ENCODE assay signal across 8 cellular contexts in the genomic region with DNA sequence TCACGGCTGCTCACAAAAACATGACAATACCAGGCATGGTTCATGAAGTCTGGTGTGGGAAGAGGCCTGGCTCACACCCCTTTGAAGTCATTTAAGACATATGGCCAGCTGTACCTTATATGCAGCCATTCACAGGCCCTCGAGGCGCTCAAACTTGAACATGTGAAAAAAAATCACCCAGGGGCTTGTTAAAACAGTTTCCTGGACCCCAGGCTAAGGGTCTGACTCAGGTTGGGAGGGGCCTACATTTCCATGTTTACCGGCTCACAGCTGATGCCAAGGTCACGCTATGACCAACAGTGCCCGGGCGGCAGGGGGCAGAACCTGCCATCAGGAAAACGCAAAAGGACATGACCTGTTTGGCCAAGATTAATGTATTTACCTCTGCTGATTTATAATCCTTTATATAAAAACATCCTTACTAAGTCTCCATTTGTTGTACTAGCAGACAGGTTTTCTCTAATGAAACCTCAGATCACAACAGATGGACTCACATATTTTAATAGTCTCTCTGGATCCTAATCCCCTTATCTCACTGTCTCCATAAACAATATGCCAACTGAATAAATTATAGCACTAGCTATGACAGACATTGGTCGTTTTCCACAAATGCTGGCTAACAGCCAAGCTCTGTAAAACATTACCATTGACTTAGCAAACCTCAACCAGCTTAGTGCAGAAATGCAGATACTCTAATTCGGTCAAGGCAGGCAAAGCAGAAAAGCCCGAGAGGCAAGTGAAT. TPM values are rescaled to one million over a fixed set of nuclear protein-coding genes. Genes with fewer than 3 reads are reported as not detected.
DNase-seq lines count a peak whose midpoint lies in the region; TF ChIP-seq lines count a peak whose summit lies in the region.

No MANE protein-coding gene starts in this region.

- no peaks in the 10 kb centered on the region for H3K27me3 ChIP-seq in H7 (ENCODE audit: control insufficient read depth, insufficient read depth, low read length)

- DNase-seq in LNCaP clone FGC (ENCODE audit: low read depth) (peak; percentile 87), SK-N-DZ (ENCODE audit: low spot score) (peak; percentile 27), fibroblast of mammary gland (ENCODE audit: low read depth) (peak; percentile 33), renal cortical epithelial cell (ENCODE audit: low read depth) (peak; percentile 90), H7 (no peak), NOMO-1 (lab: John Stamatoyannopoulos, UW; ENCODE audit: unreplicated experiment in 2 of 2) (no peak), inferior parietal cortex (ENCODE audit: extremely low spot score) (no peak)

- TF ChIP-seq CTCF in C4-2B (conservative IDR thresholded peaks at IDR 0.05) (peak; percentile 23; the same call in 1 of the 2 replicates), LNCaP clone FGC (IDR thresholded peaks at IDR 0.05; ENCODE audit: control insufficient read depth, extremely low read depth, insufficient read depth) (peak; percentile 40), fibroblast of mammary gland (conservative IDR thresholded peaks at IDR 0.05; ENCODE audit: control insufficient read depth, insufficient read depth, low read depth, low read length) (peak; percentile 5)

- H3K36me3 ChIP-seq in H7 (replicated peaks; ENCODE audit: control insufficient read depth, insufficient read depth, low read length) = peaks cover 4% of the 10 kb centered on the region; the same call in 1 of the 2 replicates

- peak overlapping the region; percentile 47 for H3K27ac ChIP-seq in C4-2B

- no peak overlapping the region; the same call in 1 of the 2 replicates for H3K4me3 ChIP-seq in LNCaP clone FGC (ENCODE audit: low read depth, low read length)
- no peak overlapping the region for H3K4me3 ChIP-seq in fibroblast of mammary gland (ENCODE audit: control insufficient read depth, low read depth, low read length)
- H3K4me3 ChIP-seq in H7 (ENCODE audit: insufficient read depth, low read depth, low read length) = no peak overlapping the region

RNA-seq across cellular contexts. Expression of a gene that starts 19.9 kb away (rescaled TPM):
- 46.2 and 51.6 TPM in 2 replicates for polyA plus RNA-seq in SK-N-DZ (2014; cell fraction: cytosol; rRNA removed)
- polyA plus RNA-seq in SK-N-DZ (2014; cell fraction: nucleus; rRNA removed) = 31.1 and 33.2 TPM in 2 replicates
- total RNA-seq in renal cortical epithelial cell = 307 and 456 TPM in 2 replicates
- total RNA-seq in H7 (2014; rRNA removed; shearing (Covaris generic)) = 203 and 216 TPM in 2 replicates

Comparison
In these comparisons a context has a peak if more than half of its experiments do, and no peak if none do; other contexts are left out.
1. DNase-seq: peak in LNCaP clone FGC (single experiment), SK-N-DZ (single experiment), fibroblast of mammary gland (single experiment) and renal cortical epithelial cell (single experiment); none in H7 (single experiment), NOMO-1 (0 of 2) and inferior parietal cortex (single experiment).
2. Peak in every context shown above with its lines, with median percentiles within 50 percentile points of each other: CTCF ChIP-seq.